In the genomic region with DNA sequence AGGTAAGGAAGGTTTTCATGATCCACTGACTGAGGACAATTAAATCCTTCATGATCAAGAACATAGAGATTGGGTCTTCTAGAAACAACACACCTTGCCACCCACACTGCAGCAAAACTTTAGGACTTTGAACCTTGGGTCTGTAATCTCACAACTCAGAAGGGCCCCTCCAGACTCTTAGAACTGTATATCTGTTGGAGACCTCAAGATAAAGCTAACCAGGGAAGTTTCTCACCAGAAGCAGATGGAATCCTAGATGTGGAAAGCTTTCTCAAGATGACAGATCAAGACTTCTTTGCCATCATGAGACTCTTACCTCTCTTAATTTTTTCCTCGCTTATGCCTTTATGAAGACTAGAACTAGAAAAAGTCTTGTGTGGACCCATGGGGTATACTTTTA, we compare ENCODE assay signal across 38 cellular contexts.
"Had no signal": no experiment of that assay in that cellular context is flagged by ENCODE, and none has a peak within 500 bp of the region (broad histone marks: within the 10 kb centered on the region; RNA-seq: fewer than 3 reads in every experiment).

No MANE protein-coding gene starts in this region.

- H3K4me3 Mint-ChIP-seq: activated B cell treated with CpG ODN at 0.5 μM for 24 hours; activated CD4-positive, alpha-beta memory T cell treated with anti-CD3 and anti-CD28 coated beads for 36 hours; activated CD4-positive, alpha-beta T cell treated with anti-CD3 and anti-CD28 coated beads, Interleukin-2, amount 10 ng/mL, durations not matched to agents 24 days and 14 days; activated CD8-positive, alpha-beta T cell treated with anti-CD3 and anti-CD28 coated beads for 36 hours; activated naive CD4-positive, alpha-beta T cell treated with anti-CD3 and anti-CD28 coated beads, Interleukin-2, amount 10 ng/mL, durations not matched to agents 7 days and 5 days; activated naive CD4-positive, alpha-beta T cell treated with anti-CD3 and anti-CD28 coated beads, Interleukin-2, amount 50 U/mL, for 24 hours; activated naive CD8-positive, alpha-beta T cell; activated naive CD8-positive, alpha-beta T cell treated with anti-CD3 and anti-CD28 coated beads, Interleukin-2, amount 10 ng/mL, durations not matched to agents 7 days and 5 days; activated naive CD8-positive, alpha-beta T cell treated with anti-CD3 and anti-CD28 coated beads, Interleukin-2, amount 50 U/mL, for 24 hours; activated T-cell treated with anti-CD3 and anti-CD28 coated beads, Interleukin-2, amount 50 U/mL, for 4 hours; activated T-cell treated with anti-CD3 and anti-CD28 coated beads, Interleukin-2, amount 50 U/mL, for 72 hours; activated T-helper 1 cell treated with anti-CD3 and anti-CD28 coated beads, Interleukin-12 subunit alpha, Interleukin-12 subunit beta, Interleukin-2, Interleukin-4 antibody, amounts not matched to agents 30 ng/mL and 10 ng/mL and 1 ng/mL, durations not matched to agents 14 hours and 24 hours and 36 hours; activated T-helper 17 cell treated with anti-CD3 and anti-CD28 coated beads, Interleukin-2, amount 50 U/mL, for 72 hours; brain; central memory CD8-positive, alpha-beta T cell; T-helper 1 cell treated with Interleukin-12 subunit alpha and Interleukin-12 subunit beta and Interleukin-4 antibody, amounts not matched to agents 30 μg/mL and 1 μg/mL, for 36 hours; T-helper 2 cell treated with Interferon-gamma antibody and Interleukin-4, amounts not matched to agents 5 μg/mL and 100 μg/mL, for 36 hours had no signal

- H3K9me3 ChIP-seq: ascending aorta had no signal

- H3K36me3 Mint-ChIP-seq: activated CD4-positive, alpha-beta memory T cell treated with anti-CD3 and anti-CD28 coated beads for 36 hours; activated naive CD4-positive, alpha-beta T cell treated with anti-CD3 and anti-CD28 coated beads, Interleukin-2, amount 10 ng/mL, durations not matched to agents 7 days and 5 days; activated naive CD4-positive, alpha-beta T cell treated with anti-CD3 and anti-CD28 coated beads, Interleukin-2, amount 50 U/mL, for 24 hours; activated naive CD8-positive, alpha-beta T cell; activated naive CD8-positive, alpha-beta T cell treated with anti-CD3 and anti-CD28 coated beads, Interleukin-2, amount 10 ng/mL, durations not matched to agents 7 days and 5 days; brain had no signal

- H3K4me3 ChIP-seq: ascending aorta, cardiac muscle cell had no signal

- H3K27ac Mint-ChIP-seq: activated B cell treated with CpG ODN at 0.5 μM for 24 hours; activated CD4-positive, alpha-beta memory T cell treated with anti-CD3 and anti-CD28 coated beads for 36 hours; activated CD4-positive, alpha-beta T cell treated with anti-CD3 and anti-CD28 coated beads, Interleukin-2, amount 10 ng/mL, durations not matched to agents 24 days and 14 days; activated CD8-positive, alpha-beta T cell treated with anti-CD3 and anti-CD28 coated beads for 36 hours; activated naive CD4-positive, alpha-beta T cell treated with anti-CD3 and anti-CD28 coated beads, Interleukin-2, amount 10 ng/mL, durations not matched to agents 7 days and 5 days; activated naive CD4-positive, alpha-beta T cell treated with anti-CD3 and anti-CD28 coated beads, Interleukin-2, amount 50 U/mL, for 24 hours; activated naive CD8-positive, alpha-beta T cell; activated naive CD8-positive, alpha-beta T cell treated with anti-CD3 and anti-CD28 coated beads, Interleukin-2, amount 10 ng/mL, durations not matched to agents 7 days and 5 days; activated naive CD8-positive, alpha-beta T cell treated with anti-CD3 and anti-CD28 coated beads, Interleukin-2, amount 50 U/mL, for 24 hours; activated T-cell treated with anti-CD3 and anti-CD28 coated beads, Interleukin-2, amount 50 U/mL, for 72 hours; activated T-helper 1 cell treated with anti-CD3 and anti-CD28 coated beads, Interleukin-12 subunit alpha, Interleukin-12 subunit beta, Interleukin-2, Interleukin-4 antibody, amounts not matched to agents 30 ng/mL and 10 ng/mL and 1 ng/mL, durations not matched to agents 14 hours and 24 hours and 36 hours; activated T-helper 17 cell treated with anti-CD3 and anti-CD28 coated beads, Interleukin-2, amount 50 U/mL, for 72 hours; T-helper 1 cell treated with Interleukin-12 subunit alpha and Interleukin-12 subunit beta and Interleukin-4 antibody, amounts not matched to agents 30 μg/mL and 1 μg/mL, for 36 hours; T-helper 2 cell treated with Interferon-gamma antibody and Interleukin-4, amounts not matched to agents 5 μg/mL and 100 μg/mL, for 36 hours had no signal

- H3K4me1 Mint-ChIP-seq: activated CD4-positive, alpha-beta T cell treated with anti-CD3 and anti-CD28 coated beads, Interleukin-2, amount 10 ng/mL, durations not matched to agents 24 days and 14 days; activated naive CD4-positive, alpha-beta T cell treated with anti-CD3 and anti-CD28 coated beads, Interleukin-2, amount 10 ng/mL, durations not matched to agents 7 days and 5 days; activated naive CD4-positive, alpha-beta T cell treated with anti-CD3 and anti-CD28 coated beads, Interleukin-2, amount 50 U/mL, for 24 hours; activated naive CD8-positive, alpha-beta T cell treated with anti-CD3 and anti-CD28 coated beads, Interleukin-2, amount 50 U/mL, for 24 hours; activated T-helper 17 cell treated with anti-CD3 and anti-CD28 coated beads, Interleukin-2, amount 50 U/mL, for 72 hours; brain; central memory CD8-positive, alpha-beta T cell had no signal

- FAIRE-seq: bronchial epithelial cell, TTC549 had no signal

- H3K27me3 ChIP-seq: ascending aorta, cardiac muscle cell had no signal

- H3K36me3 ChIP-seq: ascending aorta, cardiac muscle cell had no signal

- ATAC-seq: activated CD8-positive, alpha-beta T cell treated with anti-CD3 and anti-CD28 coated beads for 36 hours; activated naive CD8-positive, alpha-beta T cell treated with anti-CD3 and anti-CD28 coated beads, Interleukin-2, amount 50 U/mL, for 24 hours; activated T-cell treated with anti-CD3 and anti-CD28 coated beads, Interleukin-2, amount 50 U/mL, for 4 hours; activated T-cell treated with anti-CD3 and anti-CD28 coated beads, Interleukin-2, amount 50 U/mL, for 72 hours; activated T-helper 17 cell treated with anti-CD3 and anti-CD28 coated beads, Interleukin-2, amount 50 U/mL, for 72 hours had no signal

- DNase-seq: activated B cell treated with CpG ODN at 0.5 μM for 24 hours; activated CD4-positive, alpha-beta memory T cell treated with anti-CD3 and anti-CD28 coated beads for 36 hours; activated CD4-positive, alpha-beta T cell treated with anti-CD3 and anti-CD28 coated beads for 4 hours; activated CD4-positive, alpha-beta T cell treated with anti-CD3 and anti-CD28 coated beads, Interleukin-2, amount 10 ng/mL, durations not matched to agents 24 days and 14 days; activated CD4-positive, alpha-beta T cell treated with anti-CD3 and anti-CD28 coated beads, Interleukin-2, amount 50 U/mL, for 1 hour; activated CD4-positive, alpha-beta T cell treated with anti-CD3 and anti-CD28 coated beads, Interleukin-2, amount 50 U/mL, for 4 hours; activated CD4-positive, CD25-positive, alpha-beta regulatory T cell treated with anti-CD3 and anti-CD28 coated beads, Interleukin-2, amount 50 U/mL, for 72 hours; activated CD8-positive, alpha-beta memory T cell treated with anti-CD3 and anti-CD28 coated beads, Interleukin-2, amount 50 U/mL, for 4 hours; activated CD8-positive, alpha-beta T cell treated with anti-CD3 and anti-CD28 coated beads for 36 hours; activated gamma-delta T cell; activated naive CD4-positive, alpha-beta T cell treated with anti-CD3 and anti-CD28 coated beads, Interleukin-2, amount 10 ng/mL, durations not matched to agents 7 days and 5 days; activated naive CD4-positive, alpha-beta T cell treated with Interleukin-2 at 50 U/mL for 16 hours; activated naive CD8-positive, alpha-beta T cell treated with anti-CD3 and anti-CD28 coated beads, Interleukin-2, amount 10 ng/mL, durations not matched to agents 7 days and 5 days; activated naive CD8-positive, alpha-beta T cell treated with anti-CD3 and anti-CD28 coated beads, Interleukin-2, amount 50 U/mL, for 24 hours; activated T-cell treated with anti-CD3 and anti-CD28 coated beads for 4 hours; activated T-cell treated with anti-CD3 and anti-CD28 coated beads, Interleukin-2, amount 50 U/mL, for 1 hour; activated T-cell treated with anti-CD3 and anti-CD28 coated beads, Interleukin-2, amount 50 U/mL, for 4 hours; activated T-cell treated with anti-CD3 and anti-CD28 coated beads, Interleukin-2, amount 50 U/mL, for 72 hours; amygdala; anterior cingulate cortex; caudate nucleus; cerebellar nuclear complex; T-helper 1 cell; T-helper 2 cell; T-helper 9 cell had no signal

- H3K27ac ChIP-seq: ascending aorta, cardiac muscle cell, VCaP had no signal

- H3K9me3 Mint-ChIP-seq: activated B cell treated with CpG ODN at 0.5 μM for 24 hours; activated CD4-positive, alpha-beta memory T cell treated with anti-CD3 and anti-CD28 coated beads for 36 hours; activated CD4-positive, alpha-beta T cell treated with anti-CD3 and anti-CD28 coated beads, Interleukin-2, amount 10 ng/mL, durations not matched to agents 24 days and 14 days; activated CD8-positive, alpha-beta T cell treated with anti-CD3 and anti-CD28 coated beads for 36 hours; activated naive CD4-positive, alpha-beta T cell treated with anti-CD3 and anti-CD28 coated beads, Interleukin-2, amount 10 ng/mL, durations not matched to agents 7 days and 5 days; activated naive CD4-positive, alpha-beta T cell treated with anti-CD3 and anti-CD28 coated beads, Interleukin-2, amount 50 U/mL, for 24 hours; activated naive CD8-positive, alpha-beta T cell treated with anti-CD3 and anti-CD28 coated beads, Interleukin-2, amount 10 ng/mL, durations not matched to agents 7 days and 5 days; activated naive CD8-positive, alpha-beta T cell treated with anti-CD3 and anti-CD28 coated beads, Interleukin-2, amount 50 U/mL, for 24 hours; activated T-cell treated with anti-CD3 and anti-CD28 coated beads, Interleukin-2, amount 50 U/mL, for 4 hours; activated T-cell treated with anti-CD3 and anti-CD28 coated beads, Interleukin-2, amount 50 U/mL, for 72 hours; activated T-helper 1 cell treated with anti-CD3 and anti-CD28 coated beads, Interleukin-12 subunit alpha, Interleukin-12 subunit beta, Interleukin-2, Interleukin-4 antibody, amounts not matched to agents 30 ng/mL and 10 ng/mL and 1 ng/mL, durations not matched to agents 14 hours and 24 hours and 36 hours; activated T-helper 17 cell treated with anti-CD3 and anti-CD28 coated beads, Interleukin-2, amount 50 U/mL, for 72 hours; central memory CD8-positive, alpha-beta T cell; T-helper 1 cell treated with Interleukin-12 subunit alpha and Interleukin-12 subunit beta and Interleukin-4 antibody, amounts not matched to agents 30 μg/mL and 1 μg/mL, for 36 hours; T-helper 2 cell treated with Interferon-gamma antibody and Interleukin-4, amounts not matched to agents 5 μg/mL and 100 μg/mL, for 36 hours had no signal

- H3K27me3 Mint-ChIP-seq: activated B cell treated with CpG ODN at 0.5 μM for 24 hours; activated CD4-positive, alpha-beta memory T cell treated with anti-CD3 and anti-CD28 coated beads for 36 hours; activated CD4-positive, alpha-beta T cell treated with anti-CD3 and anti-CD28 coated beads, Interleukin-2, amount 10 ng/mL, durations not matched to agents 24 days and 14 days; activated CD8-positive, alpha-beta T cell treated with anti-CD3 and anti-CD28 coated beads for 36 hours; activated naive CD4-positive, alpha-beta T cell treated with anti-CD3 and anti-CD28 coated beads, Interleukin-2, amount 50 U/mL, for 24 hours; activated naive CD8-positive, alpha-beta T cell; activated naive CD8-positive, alpha-beta T cell treated with anti-CD3 and anti-CD28 coated beads, Interleukin-2, amount 50 U/mL, for 24 hours; activated T-helper 17 cell treated with anti-CD3 and anti-CD28 coated beads, Interleukin-2, amount 50 U/mL, for 72 hours; brain; central memory CD8-positive, alpha-beta T cell had no signal
